Comparison of ENCODE assay signal across 1 cellular context in the genomic region with DNA sequence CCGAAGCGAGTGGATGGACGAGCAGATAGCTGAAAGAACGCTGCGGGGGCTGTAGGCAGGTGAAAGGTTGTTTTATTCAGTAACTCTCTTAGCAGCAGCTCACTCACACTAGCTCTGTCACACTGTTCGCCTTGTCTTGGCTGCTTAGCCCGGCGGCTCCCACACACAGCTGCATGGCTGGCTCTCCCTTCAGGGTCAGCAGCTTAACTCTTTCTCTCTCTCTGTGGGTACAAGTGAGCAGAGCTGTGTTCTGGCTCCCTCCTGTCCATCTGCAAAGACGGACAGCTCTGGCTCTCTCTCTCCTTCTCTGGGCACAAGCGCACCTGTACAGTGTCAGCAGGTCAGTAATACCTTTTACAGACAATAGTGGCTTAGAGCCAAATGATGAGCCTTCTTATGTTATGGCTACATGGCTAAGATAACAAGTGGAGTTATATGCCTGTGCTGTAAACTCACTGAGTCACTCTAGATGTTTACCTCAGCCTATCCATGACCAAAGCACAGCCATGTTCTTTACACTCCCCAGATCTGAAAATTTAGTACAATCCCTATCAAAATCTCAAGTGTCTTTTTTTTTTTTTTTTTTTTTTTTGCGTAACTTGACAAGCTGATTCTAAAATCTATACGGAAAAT.
TF ChIP-seq lines count a peak whose summit lies in the region.

No MANE protein-coding gene starts in this region.

TF ChIP-seq in H1, 55 proteins besides CTCF, POLR2A, EP300 and RAD21:
- TF ChIP-seq TBP (IDR thresholded peaks at IDR 0.05; ENCODE audit: low read depth, low read length) = no peak
- no peak for TF ChIP-seq SIRT6 (IDR thresholded peaks at IDR 0.05; ENCODE audit: low read length)
- no peak for TF ChIP-seq TCF12 (IDR thresholded peaks at IDR 0.05; ENCODE audit: low read depth, low read length)
- no peak for TF ChIP-seq EZH2 (IDR thresholded peaks at IDR 0.05; ENCODE audit: low read depth, low read length, severe bottlenecking)
- no peak for TF ChIP-seq BRCA1 (IDR thresholded peaks at IDR 0.05; ENCODE audit: low read depth, low read length)
- no peak for TF ChIP-seq CHD2 (IDR thresholded peaks at IDR 0.05; ENCODE audit: low read length)
- no peak for TF ChIP-seq CEBPB (IDR thresholded peaks at IDR 0.05; ENCODE audit: low read depth, low read length)
- no peak for TF ChIP-seq SP2 (IDR thresholded peaks at IDR 0.05; ENCODE audit: low read length)
- no peak for TF ChIP-seq SIX5 (IDR thresholded peaks at IDR 0.05; ENCODE audit: low read depth, low read length)
- no peak for TF ChIP-seq HDAC2 (IDR thresholded peaks at IDR 0.05; ENCODE audit: borderline replicate concordance in 1 of 2, low read depth in 2 of 2, low read length in 2 of 2)
- no peak for TF ChIP-seq TAF7 (optimal IDR thresholded peaks at IDR 0.05; ENCODE audit: borderline replicate concordance, low read depth, low read length)
- no peak for TF ChIP-seq JUND (IDR thresholded peaks at IDR 0.05; ENCODE audit: low read length)
- no peak for TF ChIP-seq TAF1 (IDR thresholded peaks at IDR 0.05; ENCODE audit: low read depth, low read length)
